16 cellular contexts compared by ENCODE assay signal in the genomic region with DNA sequence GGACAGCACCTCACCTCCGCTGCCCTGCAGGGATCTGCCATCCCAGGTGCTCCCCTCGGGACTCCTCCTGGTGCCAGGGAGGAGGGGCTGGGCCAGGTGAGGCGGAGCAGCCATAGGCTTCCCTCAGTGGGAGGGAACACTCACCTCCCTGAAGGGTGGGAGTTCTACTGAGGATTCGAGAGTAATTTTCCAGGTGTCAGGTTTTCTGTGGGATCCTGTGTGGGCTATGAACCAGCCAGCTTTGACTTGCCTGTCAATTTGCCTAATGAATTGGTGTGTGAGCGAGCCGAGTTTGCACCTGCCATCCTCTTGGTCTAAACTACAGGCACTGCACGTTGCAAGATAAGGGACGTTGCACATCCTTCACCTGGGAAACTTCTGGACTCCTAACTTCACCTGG.
"Had no signal": no experiment of that assay in that cellular context is flagged by ENCODE, and none has a peak within 500 bp of the region (broad histone marks: within the 10 kb centered on the region; RNA-seq: fewer than 3 reads in every experiment).

No MANE protein-coding gene starts in this region.

- H3K36me3 ChIP-seq: brain microvascular endothelial cell, WERI-Rb-1 had no signal

- H3K4me3 ChIP-seq: coronary artery, dorsolateral prefrontal cortex had no signal

- H3K27ac ChIP-seq: brain microvascular endothelial cell, coronary artery, dorsolateral prefrontal cortex, WERI-Rb-1 had no signal

- DNase-seq: activated B cell treated with CpG ODN at 0.5 μM for 24 hours; activated CD4-positive, alpha-beta T cell treated with anti-CD3 and anti-CD28 coated beads, Interleukin-2, amount 50 U/mL, for 1 hour; activated CD8-positive, alpha-beta memory T cell treated with anti-CD3 and anti-CD28 coated beads for 24 hours; activated effector memory CD4-positive, alpha-beta T cell treated with Interleukin-2 at 50 U/mL for 16 hours; activated gamma-delta T cell treated with Interleukin-2 at 50 U/mL for 16 hours; activated naive CD4-positive, alpha-beta T cell treated with anti-CD3 and anti-CD28 coated beads, Interleukin-2, amount 50 U/mL, for 16 hours; activated naive CD4-positive, alpha-beta T cell treated with Interleukin-2 at 50 U/mL for 16 hours; activated T-cell treated with anti-CD3 and anti-CD28 coated beads, Interleukin-2, amount 50 U/mL, for 4 hours; amniotic stem cell; anterior cingulate cortex; brain microvascular endothelial cell; dorsolateral prefrontal cortex; effector memory CD4-positive, alpha-beta T cell; hippocampal formation; WERI-Rb-1 had no signal
